In genomic region chr20:327946-328563, GRCh38 we compare ENCODE assay signal across 8 cellular contexts. TPM values are rescaled to one million over a fixed set of nuclear protein-coding genes. Genes with fewer than 3 reads are reported as not detected.
DNase-seq lines count a peak whose midpoint lies in the region; ATAC-seq and TF ChIP-seq lines count a peak whose summit lies in the region.

No MANE protein-coding gene starts in this region.

- peak overlapping the region; percentile 36 for H3K27ac ChIP-seq in CD8-positive, alpha-beta memory T cell (ENCODE audit: low read depth, low read length)

- no peaks in the 10 kb centered on the region for H3K27me3 ChIP-seq in CD8-positive, alpha-beta memory T cell (ENCODE audit: insufficient read depth, low read length, poor library complexity, severe bottlenecking)
- H3K27me3 ChIP-seq in NT2/D1 (ENCODE audit: insufficient read depth, insufficient read length) = no peaks in the 10 kb centered on the region

- peaks cover 6 to 38% (median 20%) of the 10 kb centered on the region in 3 donors for H3K4me1 Mint-ChIP-seq in CD8-positive, alpha-beta memory T cell
- peaks cover 9% of the 10 kb centered on the region in 2 donors for H3K4me1 Mint-ChIP-seq in effector memory CD8-positive, alpha-beta T cell (ENCODE audit: low read depth in 2 of 2)
- H3K4me1 Mint-ChIP-seq in osteocyte (ENCODE audit: unreplicated experiment) = peaks cover 35% of the 10 kb centered on the region

- no peak for DNase-seq in CD8-positive, alpha-beta memory T cell
- DNase-seq in NT2/D1 (ENCODE audit: low read depth, low spot score) (no peak), osteocyte (ENCODE audit: extremely low spot score, unreplicated experiment) (no peak), NCI-H187 (lab: John Stamatoyannopoulos, UW) (no peak), inferior parietal cortex (ENCODE audit: extremely low spot score) (no peak)
- DNase-seq in effector memory CD8-positive, alpha-beta T cell = no peak
- no peak for DNase-seq in stimulated activated CD4-positive, alpha-beta T cell treated with anti-CD3 and anti-CD28 coated beads, Interleukin-4, amount 100 ng/mL, for 1 hour

- ATAC-seq in effector memory CD8-positive, alpha-beta T cell (replicated peaks) = no peak
- ATAC-seq in GM21390 (IDR thresholded peaks at IDR 0.05; ENCODE audit: unreplicated experiment) = no peak

- CTCF ChIA-PET in CD8-positive, alpha-beta memory T cell (lab: Charles Lee) = interaction anchor here (1.1 to 4.3 kb wide), 3 partner anchors 60 to 149 kb away, joined by 3 to 60 read pairs (median 3); no protein-coding TSS in a partner anchor

- H3K9ac ChIP-seq in NT2/D1 (ENCODE audit: insufficient read length, low read depth) = peak overlapping the region; percentile 92

- peak overlapping the region; percentile 19 to 85 (median 68) for H3K4me3 Mint-ChIP-seq in CD8-positive, alpha-beta memory T cell
- peak overlapping the region; percentile 78 to 80 for H3K4me3 Mint-ChIP-seq in effector memory CD8-positive, alpha-beta T cell
- peak overlapping the region; percentile 78 for H3K4me3 Mint-ChIP-seq in osteocyte (ENCODE audit: unreplicated experiment)

- POLR2A ChIA-PET in CD8-positive, alpha-beta memory T cell (lab: Charles Lee) = no interaction called here

- no peaks in the 10 kb centered on the region for H3K9me3 Mint-ChIP-seq in CD8-positive, alpha-beta memory T cell
- H3K9me3 Mint-ChIP-seq in effector memory CD8-positive, alpha-beta T cell = no peaks in the 10 kb centered on the region
- no peaks in the 10 kb centered on the region for H3K9me3 Mint-ChIP-seq in osteocyte (ENCODE audit: unreplicated experiment)

- no peak for TF ChIP-seq CTCF in osteocyte (IDR thresholded peaks at IDR 0.05)

- H3K36me3 Mint-ChIP-seq in CD8-positive, alpha-beta memory T cell = peaks cover 0 to 3% (median 0%) of the 10 kb centered on the region in 3 donors
- peaks cover 22% of the 10 kb centered on the region for H3K36me3 Mint-ChIP-seq in effector memory CD8-positive, alpha-beta T cell (ENCODE audit: insufficient read depth)
- H3K36me3 Mint-ChIP-seq in osteocyte (ENCODE audit: unreplicated experiment) = no peaks in the 10 kb centered on the region

- peaks cover 26% of the 10 kb centered on the region for H3K4me1 ChIP-seq in CD8-positive, alpha-beta memory T cell (ENCODE audit: insufficient read depth, low read length)
- peaks cover 22% of the 10 kb centered on the region for H3K4me1 ChIP-seq in NT2/D1 (ENCODE audit: insufficient read depth, insufficient read length)

- H3K36me3 ChIP-seq in CD8-positive, alpha-beta memory T cell (ENCODE audit: insufficient read depth, low read length) = no peaks in the 10 kb centered on the region
- peaks cover 27% of the 10 kb centered on the region for H3K36me3 ChIP-seq in NT2/D1 (ENCODE audit: insufficient read depth, insufficient read length, low read length)

- peak overlapping the region; percentile 25 for H3K4me3 ChIP-seq in CD8-positive, alpha-beta memory T cell (ENCODE audit: low read length)
- H3K4me3 ChIP-seq in NT2/D1 (ENCODE audit: insufficient read length, low read depth) = peak overlapping the region; percentile 76

- no peaks in the 10 kb centered on the region for H3K9me3 ChIP-seq in CD8-positive, alpha-beta memory T cell (ENCODE audit: low read length)
- H3K9me3 ChIP-seq in NT2/D1 (ENCODE audit: insufficient read depth, low read length) = no peaks in the 10 kb centered on the region

- H3K27ac Mint-ChIP-seq in CD8-positive, alpha-beta memory T cell = peak overlapping the region; percentile 47 to 92 (median 74)
- H3K27ac Mint-ChIP-seq in effector memory CD8-positive, alpha-beta T cell = peak overlapping the region; percentile 10 to 22
- peak overlapping the region; percentile 52 for H3K27ac Mint-ChIP-seq in osteocyte (ENCODE audit: unreplicated experiment)

- peaks cover 0 to 1% of the 10 kb centered on the region in 2 donors for H3K27me3 Mint-ChIP-seq in CD8-positive, alpha-beta memory T cell
- H3K27me3 Mint-ChIP-seq in effector memory CD8-positive, alpha-beta T cell = no peaks in the 10 kb centered on the region
- H3K27me3 Mint-ChIP-seq in osteocyte (ENCODE audit: unreplicated experiment) = no peaks in the 10 kb centered on the region

RNA-seq across cellular contexts. Expression of gene SOX12, which starts 2.7 kb away (rescaled TPM):
- 1 to 10 TPM; 4.7 to 5.1 TPM for total RNA-seq in CD8-positive, alpha-beta memory T cell
- 0.64 TPM for polyA plus RNA-seq in CD8-positive, alpha-beta memory T cell
- total RNA-seq in osteocyte = 30.8 and 31.7 TPM in 2 replicates

RNA-seq across cellular contexts. Expression of gene NRSN2, which starts 18.9 kb away (rescaled TPM):
- total RNA-seq in CD8-positive, alpha-beta memory T cell = 1 to 10 TPM; 7.6 to 9.5 TPM
- 1.0 TPM for polyA plus RNA-seq in CD8-positive, alpha-beta memory T cell
- total RNA-seq in osteocyte = 47.3 and 57.7 TPM in 2 replicates

RNA-seq across cellular contexts. Expression of gene ZCCHC3, which starts 30.7 kb away (rescaled TPM):
- total RNA-seq in CD8-positive, alpha-beta memory T cell = 10 to 100 TPM; 25.3 to 25.4 TPM
- 14.1 TPM for polyA plus RNA-seq in CD8-positive, alpha-beta memory T cell
- 22.4 and 22.7 TPM in 2 replicates for total RNA-seq in osteocyte

RNA-seq across cellular contexts. Expression of gene C20orf96, which starts 37.5 kb away (rescaled TPM):
- 1 to 10 TPM; 3.7 to 4.3 TPM for total RNA-seq in CD8-positive, alpha-beta memory T cell
- polyA plus RNA-seq in CD8-positive, alpha-beta memory T cell = 0.46 TPM
- 17.6 and 19.9 TPM in 2 replicates for total RNA-seq in osteocyte

RNA-seq across cellular contexts. Expression of gene TRIB3, which starts 52.5 kb away (rescaled TPM):
- 10 to 100 TPM; 24.6 to 28.7 TPM for total RNA-seq in CD8-positive, alpha-beta memory T cell
- 12.0 TPM for polyA plus RNA-seq in CD8-positive, alpha-beta memory T cell
- total RNA-seq in osteocyte = 49.1 and 62.6 TPM in 2 replicates

Comparison
In these comparisons a context has a peak if more than half of its experiments do, and no peak if none do; other contexts are left out.
1. H3K27ac Mint-ChIP-seq: peak in every context shown above with its lines; median percentile 74 in CD8-positive, alpha-beta memory T cell; 52 in osteocyte; 16 in effector memory CD8-positive, alpha-beta T cell.